In the genomic region with DNA sequence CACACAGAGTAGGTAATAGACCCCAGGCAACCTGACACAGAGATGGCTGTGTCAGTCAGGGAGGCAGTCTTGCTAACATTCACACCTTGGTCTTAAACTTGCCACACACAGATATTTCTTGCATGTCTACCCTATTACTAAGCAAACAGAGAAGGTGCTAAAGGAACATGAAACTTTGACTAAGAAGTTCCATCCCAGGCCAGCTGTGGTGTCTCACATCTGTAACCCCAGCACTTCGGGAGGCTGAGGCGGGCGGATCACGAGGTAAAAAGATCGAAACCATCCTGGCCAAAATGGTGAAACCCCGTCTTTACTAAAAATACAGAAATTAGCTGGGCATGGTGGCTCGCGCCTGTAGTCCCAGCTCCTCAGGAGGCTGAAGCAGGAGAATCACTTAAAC, we compare ENCODE assay signal across 9 cellular contexts.
DNase-seq lines count a peak whose midpoint lies in the region; ATAC-seq lines count a peak whose summit lies in the region.
"Had no signal": no experiment of that assay in that cellular context is flagged by ENCODE, and none has a peak within 500 bp of the region (broad histone marks: within the 10 kb centered on the region; RNA-seq: fewer than 3 reads in every experiment).

No MANE protein-coding gene starts in this region.

- H3K36me3 ChIP-seq in CD4-positive, alpha-beta memory T cell (ENCODE audit: insufficient read depth, low read length), result no peaks in the 10 kb centered on the region

- H3K27me3 Mint-ChIP-seq in CD4-positive, alpha-beta memory T cell, result peaks cover 5 to 16% of the 10 kb centered on the region in 2 donors
- no peaks in the 10 kb centered on the region for H3K27me3 Mint-ChIP-seq in activated naive CD8-positive, alpha-beta T cell treated with anti-CD3 and anti-CD28 coated beads, Interleukin-2, amount 50 U/mL, for 24 hours

- no peaks in the 10 kb centered on the region for H3K9me3 ChIP-seq in CD4-positive, alpha-beta memory T cell (ENCODE audit: control insufficient read depth in 1 of 2, low read length in 2 of 2)

- DNase-seq in CD4-positive, alpha-beta memory T cell, result peak in 3 of 5 donors; percentile 1 to 3 (median 1)
- peak; percentile 66 for DNase-seq in activated naive CD8-positive, alpha-beta T cell treated with anti-CD3 and anti-CD28 coated beads, Interleukin-2, amount 50 U/mL, for 24 hours
- DNase-seq in HK-2 (ENCODE audit: unreplicated experiment) (no peak), COLO668 (lab: John Stamatoyannopoulos, UW; ENCODE audit: unreplicated experiment) (no peak), pons (ENCODE audit: low spot score) (no peak), anterior cingulate cortex (lab: John Stamatoyannopoulos, UW) (no peak)

- no peak overlapping the region for H3K27ac ChIP-seq in CD4-positive, alpha-beta memory T cell (ENCODE audit: low read depth, low read length)

- intact Hi-C loops in CD4-positive, alpha-beta memory T cell (cut with micrococcal nuclease), result no loop called here

- H3K27ac Mint-ChIP-seq in CD4-positive, alpha-beta memory T cell, result peak overlapping the region in 2 of 7 donors; percentile 13 to 42
- peak overlapping the region; percentile 93 for H3K27ac Mint-ChIP-seq in activated naive CD8-positive, alpha-beta T cell treated with anti-CD3 and anti-CD28 coated beads, Interleukin-2, amount 50 U/mL, for 24 hours

- ATAC-seq in GM21423 (IDR thresholded peaks at IDR 0.05; ENCODE audit: unreplicated experiment) (peak; percentile 96), HG03565 (IDR thresholded peaks at IDR 0.05; ENCODE audit: unreplicated experiment) (peak; percentile 86)
- ATAC-seq in activated naive CD8-positive, alpha-beta T cell treated with anti-CD3 and anti-CD28 coated beads, Interleukin-2, amount 50 U/mL, for 24 hours, result peak; percentile 99
- ATAC-seq: Panc1 had no signal

- CTCF ChIA-PET in CD4-positive, alpha-beta memory T cell (lab: Charles Lee; ENCODE audit: partially characterized antibody), result no interaction called here

- peaks cover 0 to 2% (median 0%) of the 10 kb centered on the region in 8 donors for H3K9me3 Mint-ChIP-seq in CD4-positive, alpha-beta memory T cell
- H3K9me3 Mint-ChIP-seq in activated naive CD8-positive, alpha-beta T cell treated with anti-CD3 and anti-CD28 coated beads, Interleukin-2, amount 50 U/mL, for 24 hours, result no peaks in the 10 kb centered on the region

- POLR2A ChIA-PET in CD4-positive, alpha-beta memory T cell (lab: Charles Lee; ENCODE audit: partially characterized antibody), result no interaction called here

- H3K4me3 ChIP-seq in CD4-positive, alpha-beta memory T cell (ENCODE audit: low read length in 2 of 2), result no peak overlapping the region

- peaks cover 6 to 18% (median 11%) of the 10 kb centered on the region in 4 donors for H3K4me1 Mint-ChIP-seq in CD4-positive, alpha-beta memory T cell
- H3K4me1 Mint-ChIP-seq in activated naive CD8-positive, alpha-beta T cell treated with anti-CD3 and anti-CD28 coated beads, Interleukin-2, amount 50 U/mL, for 24 hours, result peaks cover 47% of the 10 kb centered on the region

- no peaks in the 10 kb centered on the region for H3K27me3 ChIP-seq in CD4-positive, alpha-beta memory T cell (ENCODE audit: insufficient read depth, low read length)

- no peaks in the 10 kb centered on the region for H3K36me3 Mint-ChIP-seq in CD4-positive, alpha-beta memory T cell
- no peaks in the 10 kb centered on the region for H3K36me3 Mint-ChIP-seq in activated naive CD8-positive, alpha-beta T cell treated with anti-CD3 and anti-CD28 coated beads, Interleukin-2, amount 50 U/mL, for 24 hours (ENCODE audit: low read depth)

- H3K4me3 Mint-ChIP-seq in CD4-positive, alpha-beta memory T cell, result peak overlapping the region; percentile 42 to 78 (median 71)
- H3K4me3 Mint-ChIP-seq in activated naive CD8-positive, alpha-beta T cell treated with anti-CD3 and anti-CD28 coated beads, Interleukin-2, amount 50 U/mL, for 24 hours, result peak overlapping the region; percentile 44

- peaks cover 8% of the 10 kb centered on the region for H3K4me1 ChIP-seq in CD4-positive, alpha-beta memory T cell (ENCODE audit: insufficient read depth, low read length)

Comparison
In these comparisons a context has a peak if more than half of its experiments do, and no peak if none do; other contexts are left out.
1. DNase-seq: peak in CD4-positive, alpha-beta memory T cell (3 of 5) and activated naive CD8-positive, alpha-beta T cell treated with anti-CD3 and anti-CD28 coated beads, Interleukin-2, amount 50 U/mL, for 24 hours (single experiment); none in HK-2 (single experiment), COLO668 (single experiment), pons (single experiment) and anterior cingulate cortex (0 of 58).
2. Peak in every context shown above with its lines, with median percentiles within 50 percentile points of each other: ATAC-seq.